ENCODE assay signal across 8 cellular contexts in genomic region chr3:125055913-125056705, GRCh38. TPM values are rescaled to one million over a fixed set of nuclear protein-coding genes. Genes with fewer than 3 reads are reported as not detected.
DNase-seq lines count a peak whose midpoint lies in the region; ATAC-seq and TF ChIP-seq lines count a peak whose summit lies in the region.

HEG1 (minus strand) TSS chr3:125055997; CDS start chr3:125055890, 107 bp downstream.

- peaks cover 45% of the 10 kb centered on the region for H3K4me1 Mint-ChIP-seq in activated CD4-positive, alpha-beta T cell treated with anti-CD3 and anti-CD28 coated beads, Interleukin-2, amount 10 ng/mL, durations not matched to agents 7 days and 5 days

- TF ChIP-seq CTCF in GM10266 (IDR thresholded peaks at IDR 0.05; ENCODE audit: control insufficient read depth, insufficient read depth, low read depth, missing control alignments), result no peak
- no peak for TF ChIP-seq CTCF in coronary artery (IDR thresholded peaks at IDR 0.05)
- no peak for TF ChIP-seq CTCF in left lung (IDR thresholded peaks at IDR 0.05)

- CTCF ChIA-PET in HEK293T (lab: Yijun Ruan, JAX), result no interaction called here
- CTCF ChIA-PET in activated CD4-positive, alpha-beta T cell treated with anti-CD3 and anti-CD28 coated beads, Interleukin-2, amount 10 ng/mL, durations not matched to agents 7 days and 5 days (lab: Charles Lee), result interaction anchor here (2.0 kb wide), 1 partner anchor 15 kb away, joined by 6 read pairs; no protein-coding TSS in a partner anchor

- ATAC-seq in left lung, result peak; percentile 92

- peaks cover 34% of the 10 kb centered on the region for H3K27me3 Mint-ChIP-seq in activated CD4-positive, alpha-beta T cell treated with anti-CD3 and anti-CD28 coated beads, Interleukin-2, amount 10 ng/mL, durations not matched to agents 7 days and 5 days

- peaks cover 33 to 61% of the 10 kb centered on the region in 2 donors for H3K4me1 ChIP-seq in left lung

- DNase-seq in GM10266 (ENCODE audit: extremely low spot score), result peak; percentile 95
- peak; percentile 83 for DNase-seq in HEK293T (ENCODE audit: extremely low spot score)
- DNase-seq in NCI-H146 treated with DMSO at 0.1 percent for 48 hours (lab: John Stamatoyannopoulos, UW; ENCODE audit: unreplicated experiment), result peak; percentile 70
- DNase-seq in activated CD4-positive, alpha-beta T cell treated with anti-CD3 and anti-CD28 coated beads, Interleukin-2, amount 10 ng/mL, durations not matched to agents 7 days and 5 days, result peak; percentile 78
- DNase-seq in coronary artery (ENCODE audit: low spot score), result peak; percentile 94
- peak; percentile 89 to 94 for DNase-seq in left lung
- peak; percentile 54 to 67 for DNase-seq in stimulated activated CD4-positive, alpha-beta T cell treated with anti-CD3 and anti-CD28 coated beads, Interleukin-2, amount 100 ng/mL, for 48 hours
- DNase-seq in DMS114 treated with DMSO at 0.1 percent for 48 hours (lab: John Stamatoyannopoulos, UW; ENCODE audit: unreplicated experiment), result no peak

- H3K9me3 ChIP-seq in left lung, result no peaks in the 10 kb centered on the region

- peak within 1 kb of the TSS; percentile 85 for H3K27ac Mint-ChIP-seq in activated CD4-positive, alpha-beta T cell treated with anti-CD3 and anti-CD28 coated beads, Interleukin-2, amount 10 ng/mL, durations not matched to agents 7 days and 5 days

- H3K9me3 Mint-ChIP-seq in activated CD4-positive, alpha-beta T cell treated with anti-CD3 and anti-CD28 coated beads, Interleukin-2, amount 10 ng/mL, durations not matched to agents 7 days and 5 days, result no peaks in the 10 kb centered on the region

- peaks cover 7% of the 10 kb centered on the region for H3K36me3 Mint-ChIP-seq in activated CD4-positive, alpha-beta T cell treated with anti-CD3 and anti-CD28 coated beads, Interleukin-2, amount 10 ng/mL, durations not matched to agents 7 days and 5 days (ENCODE audit: low read depth)

- H3K4me3 Mint-ChIP-seq in activated CD4-positive, alpha-beta T cell treated with anti-CD3 and anti-CD28 coated beads, Interleukin-2, amount 10 ng/mL, durations not matched to agents 7 days and 5 days, result peak within 1 kb of the TSS; percentile 90

- H3K4me3 ChIP-seq in coronary artery, result peak within 1 kb of the TSS; percentile 94
- H3K4me3 ChIP-seq in left lung, result peak within 1 kb of the TSS; percentile 69 to 71

- H3K36me3 ChIP-seq in left lung, result no peaks in the 10 kb centered on the region

- POLR2A ChIA-PET in HEK293T (lab: Yijun Ruan, JAX), result no interaction called here
- POLR2A ChIA-PET in activated CD4-positive, alpha-beta T cell treated with anti-CD3 and anti-CD28 coated beads, Interleukin-2, amount 10 ng/mL, durations not matched to agents 7 days and 5 days (lab: Charles Lee), result no interaction called here

- H3K27ac ChIP-seq in coronary artery (peak within 1 kb of the TSS; percentile 90 to 99), left lung (peak within 1 kb of the TSS; percentile 80 to 87)

- intact Hi-C loops in left lung (cut with DNase I), result no loop called here

- peaks cover 0 to 32% of the 10 kb centered on the region in 2 donors for H3K27me3 ChIP-seq in left lung

TF ChIP-seq in HEK293T, 16 proteins besides CTCF, POLR2A, EP300 and RAD21:
- TF ChIP-seq NFRKB (IDR thresholded peaks at IDR 0.05), result no peak
- TF ChIP-seq LEF1 (IDR thresholded peaks at IDR 0.05; ENCODE audit: borderline replicate concordance), result no peak
- TF ChIP-seq BHLHE40 (IDR thresholded peaks at IDR 0.05; ENCODE audit: borderline replicate concordance), result no peak
- TF ChIP-seq SP1 (IDR thresholded peaks at IDR 0.05), result no peak
- TF ChIP-seq HDGF (IDR thresholded peaks at IDR 0.05; ENCODE audit: borderline replicate concordance), result no peak
- TF ChIP-seq TARDBP (IDR thresholded peaks at IDR 0.05), result no peak
- no peak for TF ChIP-seq CTBP1 (IDR thresholded peaks at IDR 0.05; ENCODE audit: borderline replicate concordance)
- TF ChIP-seq FOXK2 (IDR thresholded peaks at IDR 0.05), result no peak
- TF ChIP-seq ELF4 (IDR thresholded peaks at IDR 0.05), result no peak
- no peak for TF ChIP-seq ARNT (IDR thresholded peaks at IDR 0.05)
- TF ChIP-seq PKNOX1 (IDR thresholded peaks at IDR 0.05), result no peak
- TF ChIP-seq SUZ12 (IDR thresholded peaks at IDR 0.05), result no peak
- TF ChIP-seq FOXM1 (IDR thresholded peaks at IDR 0.05; ENCODE audit: borderline replicate concordance), result no peak
- TF ChIP-seq ZNF384 (IDR thresholded peaks at IDR 0.05), result no peak
- no peak for TF ChIP-seq FOXA1 (IDR thresholded peaks at IDR 0.05)

RNA-seq across cellular contexts. Expression of gene HEG1, which starts in this region (rescaled TPM):
- total RNA-seq in activated CD4-positive, alpha-beta T cell treated with anti-CD3 and anti-CD28 coated beads, Interleukin-2, amount 10 ng/mL, durations not matched to agents 7 days and 5 days, result 10 to 100 TPM; 26.6 to 30.4 TPM
- 100 to 1,000 TPM; 107 to 132 TPM for total RNA-seq in left lung
